ENCODE assay signal across 15 cellular contexts in the genomic region with DNA sequence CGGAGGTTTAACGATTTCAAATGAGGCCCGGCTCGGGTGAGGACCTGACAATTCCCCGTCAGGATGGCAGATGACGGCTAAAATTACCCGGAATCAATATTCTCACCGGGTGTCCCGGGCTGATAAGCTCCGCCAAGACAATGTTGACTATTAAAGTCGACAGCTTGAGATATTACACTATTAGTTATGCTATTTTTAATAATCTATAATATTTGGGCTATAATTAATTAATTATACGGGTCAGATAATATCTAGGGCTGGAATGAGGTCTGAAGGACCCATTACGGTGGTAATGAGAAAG. TPM values are rescaled to one million over a fixed set of nuclear protein-coding genes. Genes with fewer than 3 reads are reported as not detected.
"Had no signal": no experiment of that assay in that cellular context is flagged by ENCODE, and none has a peak within 500 bp of the region (broad histone marks: within the 10 kb centered on the region; RNA-seq: fewer than 3 reads in every experiment).

No MANE protein-coding gene starts in this region.

- ATAC-seq: activated T-cell treated with anti-CD3 and anti-CD28 coated beads, Interleukin-2, amount 50 U/mL, for 72 hours; esophagus mucosa; stimulated activated memory B cell treated with anti-CD40 and anti-IgM and Interleukin-4, amounts not matched to agents 10 μg/mL and 1 μg/mL and 100 μg/mL, for 72 hours had no signal

- H3K4me1 ChIP-seq: parathyroid adenoma, thyroid gland had no signal

- H3K9me3 ChIP-seq: thyroid gland had no signal

- H3K9ac ChIP-seq: parathyroid adenoma had no signal

- H3K27ac ChIP-seq: parathyroid adenoma, spleen, thyroid gland had no signal

- DNase-seq: activated CD4-positive, alpha-beta memory T cell treated with anti-CD3 and anti-CD28 coated beads for 36 hours; activated T-cell treated with anti-CD3 and anti-CD28 coated beads, Interleukin-2, amount 50 U/mL, for 72 hours; cortex of kidney; SIG-M5; stimulated activated CD4-positive, alpha-beta T cell treated with anti-CD3 and anti-CD28 coated beads, Interleukin-4, amount 100 ng/mL, for 4 hours; T-helper 2 cell; thyroid gland had no signal

- H3K4me3 ChIP-seq: spleen, thyroid gland had no signal

- H2AFZ ChIP-seq: parathyroid adenoma had no signal

- H3K36me3 ChIP-seq: spleen, thyroid gland had no signal

- H3K79me2 ChIP-seq: parathyroid adenoma had no signal

RNA-seq across cellular contexts. Expression of gene NKX1-1, which starts 9.4 kb away (rescaled TPM):
- total RNA-seq: activated CD4-positive, alpha-beta memory T cell treated with anti-CD3 and anti-CD28 coated beads for 36 hours; activated T-cell treated with anti-CD3 and anti-CD28 coated beads, Interleukin-2, amount 50 U/mL, for 72 hours; aorta; esophagus mucosa; liver; mononuclear cell; spleen; thyroid gland; ureter had no signal
- polyA plus RNA-seq: aorta, liver, spleen had no signal
